ENCODE assay signal across 27 cellular contexts in genomic region chr18:14122099-14122498, GRCh38. TPM values are rescaled to one million over a fixed set of nuclear protein-coding genes. Genes with fewer than 3 reads are reported as not detected.
DNase-seq lines count a peak whose midpoint lies in the region; ATAC-seq, FAIRE-seq and TF ChIP-seq lines count a peak whose summit lies in the region.
"Had no signal": no experiment of that assay in that cellular context is flagged by ENCODE, and none has a peak within 500 bp of the region (broad histone marks: within the 10 kb centered on the region; RNA-seq: fewer than 3 reads in every experiment).

No MANE protein-coding gene starts in this region.

- no peak overlapping the region for H3K4ac ChIP-seq in IMR-90 (ENCODE audit: low read depth, low read length)

- CTCF ChIA-PET in HepG2 (lab: Yijun Ruan, JAX; ENCODE audit: low intra/inter-chr PET ratio, low total read pairs) (no interaction called here), IMR-90 (lab: Yijun Ruan, JAX) (no interaction called here), K562 (lab: Yijun Ruan, JAX; ENCODE audit: low intra/inter-chr PET ratio) (no interaction called here), endothelial cell of umbilical vein (lab: Charles Lee) (no interaction called here)

- no TSS peak for BruUV-seq in HepG2 (replicated peaks; lab: Mats Ljungman, UMichigan)
- BruUV-seq in IMR-90 (replicated peaks; lab: Mats Ljungman, UMichigan), result no TSS peak
- BruUV-seq in K562 (replicated peaks; lab: Mats Ljungman, UMichigan), result no TSS peak
- BruUV-seq in endothelial cell of umbilical vein (replicated peaks; lab: Mats Ljungman, UMichigan), result no TSS peak

- in situ Hi-C loops in HepG2 (cut with HindIII; ENCODE audit: extremely low pct_ligation_motif_present, low pct_unique_long_range_greater_than_20kb) (no loop called here), IMR-90 (cut with MboI; ENCODE audit: low sequenced_read_pairs) (no loop called here), K562 (cut with MboI) (no loop called here)

- H2BK120ac ChIP-seq in IMR-90 (ENCODE audit: low read depth, low read length), result no peak overlapping the region

- no peak for TF ChIP-seq CTCF in HepG2 (CRISPR knock-in tag; IDR thresholded peaks at IDR 0.05)
- no peak for TF ChIP-seq CTCF in right lobe of liver (IDR thresholded peaks at IDR 0.05)
- TF ChIP-seq CTCF in IMR-90 (conservative IDR thresholded peaks at IDR 0.05; ENCODE audit: low read depth, low read length), result no peak
- no peak for TF ChIP-seq CTCF in K562 (IDR thresholded peaks at IDR 0.05 in 2 of 3, conservative IDR thresholded peaks at IDR 0.05 in 1 of 3; ENCODE audit: insufficient read depth in 2 of 3, low read depth in 1 of 3, low read length in 3 of 3)
- TF ChIP-seq CTCF in endothelial cell of umbilical vein (IDR thresholded peaks at IDR 0.05; ENCODE audit: extremely low read depth in 1 of 2, insufficient read depth in 1 of 2, low read depth in 1 of 2, low read length in 2 of 2), result no peak

- H3K79me2 ChIP-seq in HepG2 (ENCODE audit: insufficient read depth, low read length), result peaks cover 9% of the 10 kb centered on the region
- no peaks in the 10 kb centered on the region; the same call in 2 of the 3 replicates for H3K79me2 ChIP-seq in K562 (ENCODE audit: control insufficient read depth, insufficient read depth, low read length)
- H3K79me2 ChIP-seq in endothelial cell of umbilical vein (ENCODE audit: control insufficient read depth, insufficient read depth, low read length), result peaks cover 3% of the 10 kb centered on the region

- no peak overlapping the region for H3K56ac ChIP-seq in IMR-90 (ENCODE audit: extremely low read depth, insufficient read depth, low read length)

- DNase-seq in HepG2 (ENCODE audit: low spot score) (no peak), right lobe of liver (no peak), IMR-90 (no peak), K562 (ENCODE audit: extremely low read depth in 1 of 4, low spot score in 3 of 4) (no peak), endothelial cell of umbilical vein (ENCODE audit: low read depth, low spot score) (no peak)
- DNase-seq in activated CD8-positive, alpha-beta memory T cell treated with anti-CD3 and anti-CD28 coated beads, Interleukin-2, amount 50 U/mL, for 48 hours, result no peak
- DNase-seq: ACHN; BE2C; C1 segment of cervical spinal cord; CD4-positive, alpha-beta memory T cell; CD4-positive, CD25-positive, alpha-beta regulatory T cell; CD8-positive, alpha-beta memory T cell; COR-L47; DMS 273 treated with DMSO at 0.1 percent for 48 hours; DMS153; DMS53; DMS79; DND-41; EL; GDM1 had no signal

- H2AK5ac ChIP-seq in IMR-90 (ENCODE audit: low read depth, low read length), result no peak overlapping the region

- no peak overlapping the region for H3K27ac ChIP-seq in HepG2 (ENCODE audit: extremely low read length, insufficient read depth, low read length)
- H3K27ac ChIP-seq in right lobe of liver, result no peak overlapping the region
- no peak overlapping the region for H3K27ac ChIP-seq in IMR-90 (ENCODE audit: insufficient read depth, low read length)
- no peak overlapping the region for H3K27ac ChIP-seq in K562 (ENCODE audit: extremely low read depth, low read depth, low read length)
- no peak overlapping the region for H3K27ac ChIP-seq in endothelial cell of umbilical vein (ENCODE audit: insufficient read depth, low read depth, low read length)
- H3K27ac ChIP-seq: 22Rv1, BLaER1 had no signal

- no peak for TF ChIP-seq POLR2A in HepG2 (IDR thresholded peaks at IDR 0.05; ENCODE audit: insufficient read depth in 1 of 2, low read depth in 2 of 2, low read length in 2 of 2)
- TF ChIP-seq POLR2A in right lobe of liver (IDR thresholded peaks at IDR 0.05), result no peak
- no peak for TF ChIP-seq POLR2A in IMR-90 (IDR thresholded peaks at IDR 0.05; ENCODE audit: low read depth, low read length)
- TF ChIP-seq POLR2A in K562 (conservative IDR thresholded peaks at IDR 0.05), result no peak
- TF ChIP-seq POLR2A in endothelial cell of umbilical vein (IDR thresholded peaks at IDR 0.05; ENCODE audit: low read depth, low read length), result no peak

- H2BK15ac ChIP-seq in IMR-90 (ENCODE audit: low read depth, low read length), result no peak overlapping the region

- 97% methylated on average over 2 of the region's 2 CpGs for WGBS in HepG2 (ENCODE audit: low lambda C conversion rate)
- WGBS in right lobe of liver (ENCODE audit: insufficient coverage, low coverage, low lambda C conversion rate, missing lambda C conversion rate), result 90% methylated on average over 2 of the region's 2 CpGs
- no CpG with 5 or more reads among the region's 2 CpGs for WGBS in IMR-90 (ENCODE audit: extremely low coverage in 2 of 2, insufficient read length in 1 of 2), 2 experiments
- WGBS in K562 (ENCODE audit: insufficient coverage, low coverage, missing lambda C conversion rate), result 64% methylated on average over 2 of the region's 2 CpGs

- ATAC-seq in HepG2, result no peak
- ATAC-seq in right lobe of liver, result no peak
- ATAC-seq in IMR-90 (ENCODE audit: low read depth), result no peak
- ATAC-seq in K562, result no peak
- no peak for ATAC-seq in GM19023 (IDR thresholded peaks at IDR 0.05; ENCODE audit: unreplicated experiment)
- ATAC-seq in HG02642 (IDR thresholded peaks at IDR 0.05; ENCODE audit: poor library complexity, unreplicated experiment), result no peak
- ATAC-seq: GM12878 had no signal

- dilution Hi-C loops in IMR-90 (cut with HindIII; ENCODE audit: low sequenced_read_pairs, unreplicated experiment), result no loop called here
- dilution Hi-C loops in endothelial cell of umbilical vein (cut with MboI; ENCODE audit: extremely low pct_ligation_motif_present, low sequenced_read_pairs), result no loop called here

- H3K9me1 ChIP-seq in IMR-90 (ENCODE audit: insufficient read depth, low read length), result no peaks in the 10 kb centered on the region
- H3K9me1 ChIP-seq in K562 (ENCODE audit: control insufficient read depth, insufficient read depth, low read length), result no peaks in the 10 kb centered on the region
- H3K9me1 ChIP-seq in endothelial cell of umbilical vein (replicated peaks; ENCODE audit: control insufficient read depth, extremely low read depth, insufficient read depth, low read length), result no peaks in the 10 kb centered on the region

- no peak overlapping the region for H3K4me3 ChIP-seq in HepG2 (replicated peaks in 1 of 3; ENCODE audit: insufficient read depth in 1 of 3, low read depth in 2 of 3, low read length in 3 of 3)
- H3K4me3 ChIP-seq in right lobe of liver, result no peak overlapping the region
- H3K4me3 ChIP-seq in IMR-90 (ENCODE audit: insufficient read depth, low read depth, low read length), result no peak overlapping the region
- H3K4me3 ChIP-seq in K562, result no peak overlapping the region
- H3K4me3 ChIP-seq in endothelial cell of umbilical vein (replicated peaks in 1 of 3; ENCODE audit: insufficient read depth in 1 of 3, low read depth in 1 of 3, low read length in 3 of 3), result no peak overlapping the region
- H3K4me3 ChIP-seq: BLaER1, GM12878 had no signal

- H3K4me1 ChIP-seq in HepG2 (ENCODE audit: insufficient read depth, low read length) (no peaks in the 10 kb centered on the region), right lobe of liver (no peaks in the 10 kb centered on the region), IMR-90 (ENCODE audit: control insufficient read depth, insufficient read depth, low read length) (no peaks in the 10 kb centered on the region), K562 (replicated peaks in 1 of 2; ENCODE audit: control insufficient read depth in 2 of 2, insufficient read depth in 2 of 2, low read length in 2 of 2) (no peaks in the 10 kb centered on the region), endothelial cell of umbilical vein (ENCODE audit: control insufficient read depth, extremely low read depth, insufficient read depth, low read length) (no peaks in the 10 kb centered on the region)
- H3K4me1 ChIP-seq: BE2C, BLaER1 had no signal

- peaks cover 0 to 9% of the 10 kb centered on the region in 2 experiments; a peak in 1 of 4 replicates for H3K79me1 ChIP-seq in IMR-90 (ENCODE audit: low read depth in 1 of 2, low read length in 2 of 2)

- H3K4me2 ChIP-seq in HepG2 (ENCODE audit: low read depth, low read length) (no peak overlapping the region), IMR-90 (ENCODE audit: low read depth, low read length) (no peak overlapping the region), K562 (ENCODE audit: insufficient read depth, low read length) (no peak overlapping the region), endothelial cell of umbilical vein (ENCODE audit: insufficient read depth, low read length) (no peak overlapping the region)
- H3K4me2 ChIP-seq: BLaER1 had no signal

- no peak overlapping the region for H3K18ac ChIP-seq in IMR-90 (ENCODE audit: low read depth, low read length)

- H4K5ac ChIP-seq in IMR-90 (ENCODE audit: low read depth, low read length), result no peak overlapping the region

- TF ChIP-seq EP300 in HepG2 (IDR thresholded peaks at IDR 0.05; ENCODE audit: low read depth in 2 of 2, low read length in 2 of 2), result no peak
- TF ChIP-seq EP300 in HepG2 (CRISPR knock-in tag; IDR thresholded peaks at IDR 0.05; ENCODE audit: borderline replicate concordance), result no peak
- TF ChIP-seq EP300 in K562 (IDR thresholded peaks at IDR 0.05; ENCODE audit: low read length), result no peak

- POLR2A ChIA-PET in HepG2 (lab: Yijun Ruan, JAX), result no interaction called here
- POLR2A ChIA-PET in IMR-90 (lab: Charles Lee; ENCODE audit: unreplicated experiment), result no interaction called here
- POLR2A ChIA-PET in K562 (lab: Yijun Ruan, JAX), result no interaction called here
- POLR2A ChIA-PET in endothelial cell of umbilical vein (lab: Charles Lee), result no interaction called here

- H3K9ac ChIP-seq in HepG2 (ENCODE audit: insufficient read depth, low read depth, low read length) (no peak overlapping the region), IMR-90 (ENCODE audit: low read depth, low read length) (no peak overlapping the region), K562 (ENCODE audit: insufficient read depth in 1 of 2, low read depth in 2 of 2, low read length in 2 of 2) (no peak overlapping the region), endothelial cell of umbilical vein (replicated peaks; ENCODE audit: extremely low read depth, insufficient read depth, low read length) (no peak overlapping the region)
- H3K9ac ChIP-seq: BLaER1 had no signal

- no peak overlapping the region for H3K23ac ChIP-seq in IMR-90 (ENCODE audit: low read depth, low read length)

- H3K14ac ChIP-seq in IMR-90 (replicated peaks; ENCODE audit: low read depth, low read length), result no peak overlapping the region

- H2AFZ ChIP-seq in HepG2 (ENCODE audit: low read length) (no peak overlapping the region), IMR-90 (replicated peaks; ENCODE audit: low read length, poor library complexity) (no peak overlapping the region), K562 (ENCODE audit: low read depth, low read length) (no peak overlapping the region), endothelial cell of umbilical vein (ENCODE audit: low read depth, low read length) (no peak overlapping the region)

- no peak for TF ChIP-seq RAD21 in HepG2 (CRISPR knock-in tag; IDR thresholded peaks at IDR 0.05)
- TF ChIP-seq RAD21 in IMR-90 (IDR thresholded peaks at IDR 0.05; ENCODE audit: low read length), result no peak
- TF ChIP-seq RAD21 in K562 (CRISPR knock-in tag; conservative IDR thresholded peaks at IDR 0.05 in 1 of 2, IDR thresholded peaks at IDR 0.05 in 1 of 2), result no peak

- no peak overlapping the region for H4K8ac ChIP-seq in IMR-90 (ENCODE audit: low read depth in 2 of 2, low read length in 2 of 2)

- no peak overlapping the region for H2BK20ac ChIP-seq in IMR-90 (ENCODE audit: low read depth, low read length)

- intact Hi-C loops in HepG2 (cut with micrococcal nuclease; ENCODE audit: unreplicated experiment), result no loop called here
- intact Hi-C loops in right lobe of liver (cut with DNase I), result no loop called here
- intact Hi-C loops in IMR-90 (cut with micrococcal nuclease), result no loop called here
- intact Hi-C loops in K562 (cut with micrococcal nuclease), result no loop called here
- intact Hi-C loops in endothelial cell of umbilical vein (cut with micrococcal nuclease), result no loop called here

- H2BK5ac ChIP-seq in IMR-90 (ENCODE audit: low read depth, low read length, poor library complexity, severe bottlenecking), result no peak overlapping the region

- no peaks in the 10 kb centered on the region; a peak in 1 of 5 replicates for H3K36me3 ChIP-seq in HepG2 (replicated peaks in 1 of 2; ENCODE audit: control insufficient read depth in 1 of 2, insufficient read depth in 2 of 2, low read length in 2 of 2)
- H3K36me3 ChIP-seq in right lobe of liver, result no peaks in the 10 kb centered on the region
- no peaks in the 10 kb centered on the region for H3K36me3 ChIP-seq in IMR-90 (ENCODE audit: control insufficient read depth, insufficient read depth, low read length)
- H3K36me3 ChIP-seq in K562 (ENCODE audit: control insufficient read depth, insufficient read depth, low read length), result 0 out of 3 replicates have a peak, but pooled peaks cover 5% of the 10 kb centered on the region
- no peaks in the 10 kb centered on the region for H3K36me3 ChIP-seq in endothelial cell of umbilical vein (ENCODE audit: control insufficient read depth in 2 of 2, extremely low read depth in 1 of 2, insufficient read depth in 2 of 2, low read length in 2 of 2)
- H3K36me3 ChIP-seq: BE2C had no signal

- FAIRE-seq in HepG2 (lab: Jason Lieb, UNC), result no peak
- FAIRE-seq in K562 (lab: Jason Lieb, UNC), result no peak
- FAIRE-seq in endothelial cell of umbilical vein (lab: Jason Lieb, UNC), result peak; percentile 40
- FAIRE-seq: GM12878, GM12892, GM18507 had no signal

- no peak overlapping the region for H2AK9ac ChIP-seq in IMR-90 (replicated peaks; ENCODE audit: low read depth, low read length, poor library complexity)

- H4K20me1 ChIP-seq in HepG2 (ENCODE audit: insufficient read depth, low read length) (no peaks in the 10 kb centered on the region), IMR-90 (ENCODE audit: insufficient read depth, low read length) (no peaks in the 10 kb centered on the region), K562 (replicated peaks; ENCODE audit: control insufficient read depth, insufficient read depth, low read length) (no peaks in the 10 kb centered on the region), endothelial cell of umbilical vein (replicated peaks; ENCODE audit: control insufficient read depth, extremely low read depth, insufficient read depth, low read length) (no peaks in the 10 kb centered on the region)

- H3K9me3 ChIP-seq in HepG2 (ENCODE audit: low read length), result no peaks in the 10 kb centered on the region
- no peaks in the 10 kb centered on the region for H3K9me3 ChIP-seq in right lobe of liver
- no peaks in the 10 kb centered on the region for H3K9me3 ChIP-seq in IMR-90 (ENCODE audit: control insufficient read depth, insufficient read depth, low read length)
- H3K9me3 ChIP-seq in K562 (replicated peaks; ENCODE audit: control insufficient read depth, insufficient read depth, low read depth, low read length), result no peaks in the 10 kb centered on the region
- no peaks in the 10 kb centered on the region for H3K9me3 ChIP-seq in endothelial cell of umbilical vein (replicated peaks; ENCODE audit: control insufficient read depth, insufficient read depth, low read length)
- H3K9me3 ChIP-seq: BE2C had no signal

- no peaks in the 10 kb centered on the region for H3K27me3 ChIP-seq in HepG2 (ENCODE audit: control insufficient read depth in 1 of 2, insufficient read depth in 2 of 2, low read length in 2 of 2)
- no peaks in the 10 kb centered on the region for H3K27me3 ChIP-seq in right lobe of liver
- H3K27me3 ChIP-seq in IMR-90 (ENCODE audit: control insufficient read depth, insufficient read depth, low read length), result no peaks in the 10 kb centered on the region
- no peaks in the 10 kb centered on the region for H3K27me3 ChIP-seq in K562 (ENCODE audit: control insufficient read depth in 2 of 2, insufficient read depth in 2 of 2, low read length in 2 of 2)
- no peaks in the 10 kb centered on the region for H3K27me3 ChIP-seq in endothelial cell of umbilical vein (ENCODE audit: control insufficient read depth in 2 of 2, insufficient read depth in 2 of 2, low read length in 2 of 2)
- H3K27me3 ChIP-seq: BE2C, BLaER1 had no signal

- H4K91ac ChIP-seq in IMR-90 (ENCODE audit: insufficient read depth, low read depth, low read length), result no peak overlapping the region

RNA-seq across cellular contexts. Expression of gene ZNF519, which starts 10.1 kb away (rescaled TPM):
- total RNA-seq in HepG2 (2016; rRNA removed; fragmentation: Illumina TruSeq; extraction: Trizol) (5.7 and 11.1 TPM in 2 replicates), right lobe of liver (1 to 10 TPM in 5 of 6 experiments, under 1 TPM in 1; 0.66 to 2.1 (median 1.5) TPM), IMR-90 (2012; rRNA removed) (3.3 and 4.7 TPM in 2 replicates), K562 (2014; rRNA removed) (5.2 and 6.0 TPM in 2 replicates), K562 (2014; rRNA removed; fragmentation: Illumina TruSeq; extraction: Trizol) (12.2 and 12.7 TPM in 2 replicates), K562 (2015; rRNA removed; fragmentation: Illumina TruSeq; extraction: Trizol) (10.7 and 11.5 TPM in 2 replicates), K562 (2021) (6.1 and 7.8 TPM in 2 replicates), endothelial cell of umbilical vein (7.1 and 8.6 TPM in 2 replicates)
- 2.6 and 3.1 TPM in 2 replicates for total RNA-seq in HepG2 (2016; cell fraction: cytosol; rRNA removed; fragmentation: Illumina TruSeq; extraction: Trizol; ENCODE audit: low read depth)
- 6.4 and 11.8 TPM in 2 replicates for total RNA-seq in HepG2 (2016; cell fraction: insoluble cytoplasmic fraction; rRNA removed; fragmentation: Illumina TruSeq; extraction: Trizol)
- 2.2 and 2.6 TPM in 2 replicates for total RNA-seq in HepG2 (2016; cell fraction: membrane; rRNA removed; fragmentation: Illumina TruSeq; extraction: Trizol)
- total RNA-seq in HepG2 (2016; cell fraction: nucleus; rRNA removed; fragmentation: Illumina TruSeq; extraction: Trizol), result 36.3 and 40.6 TPM in 2 replicates
- polyA plus RNA-seq in HepG2 (2011; rRNA removed) (3.4 and 7.3 TPM in 2 replicates), IMR-90 (2012; rRNA removed) (2.2 and 2.3 TPM in 2 replicates), K562 (2011; rRNA removed) (15.1 and 17.8 TPM in 2 replicates), K562 (2014; fragmentation: Illumina TruSeq; extraction: Trizol) (8.9 and 10.1 TPM in 2 replicates), K562 (2014; fragmentation: Nextera tagmentation; extraction: Ambion mirVana) (1 to 10 TPM; 5.1 to 6.7 TPM), K562 (2014; rRNA removed) (7.9 and 14.4 TPM in 2 replicates), endothelial cell of umbilical vein (1.9 and 2.1 TPM in 2 replicates)
- 1.4 and 1.9 TPM in 2 replicates for polyA plus RNA-seq in HepG2 (2011; cell fraction: cytosol; rRNA removed)
- 7.3 and 9.7 TPM in 2 replicates for polyA plus RNA-seq in HepG2 (2011; cell fraction: nucleus; rRNA removed)
- 1.1 and 2.7 TPM in 2 replicates for polyA plus RNA-seq in HepG2 (2012)
- polyA plus RNA-seq in HepG2 (2016; cell fraction: cytosol; fragmentation: Illumina TruSeq; extraction: Trizol; ENCODE audit: low read depth), result 0.36 and 0.75 TPM in 2 replicates
- 4.5 and 5.5 TPM in 2 replicates for polyA plus RNA-seq in HepG2 (2016; cell fraction: insoluble cytoplasmic fraction; fragmentation: Illumina TruSeq; extraction: Trizol; ENCODE audit: low read depth)
- polyA plus RNA-seq in HepG2 (2016; cell fraction: membrane; fragmentation: Illumina TruSeq; extraction: Trizol; ENCODE audit: low read depth), result 0.85 and 1.1 TPM in 2 replicates
- polyA plus RNA-seq in HepG2 (2016; cell fraction: nucleus; fragmentation: Illumina TruSeq; extraction: Trizol; ENCODE audit: insufficient read depth, low read depth), result 31.5 and 33.6 TPM in 2 replicates
- 7.6 and 14.7 TPM in 2 replicates for polyA minus RNA-seq in HepG2 (2011; rRNA and poly(A)+ RNA removed; ENCODE audit: low replicate concordance)
- 2.1 and 2.2 TPM in 2 replicates for polyA minus RNA-seq in HepG2 (2011; cell fraction: cytosol; rRNA and poly(A)+ RNA removed)
- polyA minus RNA-seq in HepG2 (2011; cell fraction: nucleus; rRNA and poly(A)+ RNA removed), result 25.5 and 35.4 TPM in 2 replicates
- polyA plus RNA-seq in IMR-90 (2012; cell fraction: cytosol; rRNA removed), result 0.45 and 1.3 TPM in 2 replicates
- 1.9 and 6.9 TPM in 2 replicates for polyA plus RNA-seq in IMR-90 (2012; cell fraction: nucleus; rRNA removed; ENCODE audit: low replicate concordance)
- total RNA-seq in K562 (2011; cell fraction: chromatin; rRNA removed; ENCODE audit: low replicate concordance), result 51.9 and 106 TPM in 2 replicates
- 22.8 and 27.1 TPM in 2 replicates for total RNA-seq in K562 (2011; cell fraction: nucleolus; rRNA removed)
- 52.9 and 82.7 TPM in 2 replicates for total RNA-seq in K562 (2011; cell fraction: nucleoplasm; rRNA removed)
- polyA plus RNA-seq in K562 (2011; cell fraction: cytosol; rRNA removed), result 2.9 and 8.8 TPM in 2 replicates
- polyA plus RNA-seq in K562 (2011; cell fraction: nucleus; rRNA removed), result 30.5 and 37.0 TPM in 2 replicates
- 6.0 TPM in 2 replicates for polyA plus RNA-seq in K562 (2012)
- 15.1 and 30.0 TPM in 2 replicates for polyA minus RNA-seq in K562 (2011; rRNA and poly(A)+ RNA removed)
- polyA minus RNA-seq in K562 (2011; cell fraction: cytosol; rRNA and poly(A)+ RNA removed), result 6.1 and 6.2 TPM in 2 replicates
- 21.4 and 30.1 TPM in 2 replicates for polyA minus RNA-seq in K562 (2011; cell fraction: nucleus; rRNA and poly(A)+ RNA removed)
- 1.3 and 1.8 TPM in 2 replicates for polyA plus RNA-seq in endothelial cell of umbilical vein (2011; cell fraction: cytosol; rRNA removed)
- polyA plus RNA-seq in endothelial cell of umbilical vein (2011; cell fraction: nucleus; rRNA removed), result 11.2 and 13.3 TPM in 2 replicates
- polyA plus RNA-seq in endothelial cell of umbilical vein (2012), result 2.0 and 2.1 TPM in 2 replicates
- 4.7 and 7.4 TPM in 2 replicates for polyA minus RNA-seq in endothelial cell of umbilical vein
- 5.1 TPM for polyA minus RNA-seq in endothelial cell of umbilical vein (2011; cell fraction: cytosol; rRNA and poly(A)+ RNA removed)
- polyA minus RNA-seq in endothelial cell of umbilical vein (2011; cell fraction: nucleus; rRNA and poly(A)+ RNA removed), result 17.6 and 25.7 TPM in 2 replicates

Comparison
In these comparisons a context has a peak if more than half of its experiments do, and no peak if none do; other contexts are left out.
1. Of the 241 proteins assayed by ChIP-seq in both HepG2 and K562: peak only in HepG2: none; only in K562: MAFG; in both: MAFF and MAFK; in neither: 238.